Comparison of ENCODE assay signal across 11 cellular contexts in the genomic region with DNA sequence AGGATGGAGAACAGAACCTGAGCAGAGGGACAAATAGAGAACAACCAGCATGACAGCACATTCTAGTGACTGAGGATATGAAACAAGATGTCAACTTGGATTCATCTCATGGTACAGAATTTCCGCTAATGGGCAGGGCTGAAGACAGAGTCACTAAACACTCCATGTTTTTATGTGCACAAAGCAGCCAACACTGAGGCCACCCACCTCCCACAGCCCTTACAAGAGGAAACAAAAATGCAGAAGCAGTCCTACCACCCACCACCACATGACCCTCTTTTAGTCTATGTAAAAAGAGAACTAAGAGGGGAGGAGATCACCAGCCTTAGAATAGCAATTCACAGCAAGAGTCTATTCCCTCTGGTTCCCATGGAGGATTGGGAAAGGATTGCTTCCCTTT.
DNase-seq lines count a peak whose midpoint lies in the region; ATAC-seq, FAIRE-seq and TF ChIP-seq lines count a peak whose summit lies in the region.
"Had no signal": no experiment of that assay in that cellular context is flagged by ENCODE, and none has a peak within 500 bp of the region (broad histone marks: within the 10 kb centered on the region; RNA-seq: fewer than 3 reads in every experiment).

No MANE protein-coding gene starts in this region.

- peak; percentile 78 for DNase-seq in GDM1 (lab: John Stamatoyannopoulos, UW)
- DNase-seq in H1 (ENCODE audit: low read depth in 1 of 2, low spot score in 2 of 2), result no peak
- no peak for DNase-seq in chondrocyte (ENCODE audit: low spot score)
- no peak for DNase-seq in NCI-H1694 treated with DMSO at 0.1 percent for 48 hours (lab: John Stamatoyannopoulos, UW)
- DNase-seq in activated naive CD8-positive, alpha-beta T cell treated with anti-CD3 and anti-CD28 coated beads, Interleukin-2, amount 50 U/mL, for 24 hours, result no peak
- no peak for DNase-seq in HuH-7 (ENCODE audit: low spot score)
- DNase-seq: NCI-H446 treated with DMSO at 0.1 percent for 48 hours had no signal

- H3K4me3 ChIP-seq in H1 (ENCODE audit: extremely low read depth in 1 of 4, insufficient read depth in 2 of 4, low read depth in 3 of 4, low read length in 4 of 4), result no peak overlapping the region
- H3K4me3 ChIP-seq: body of pancreas, pancreas had no signal

- H2BK12ac ChIP-seq in H1 (ENCODE audit: low read depth, low read length), result peak overlapping the region; percentile 39; the same call in 1 of the 2 replicates

- H3K4me3 Mint-ChIP-seq in chondrocyte (ENCODE audit: unreplicated experiment), result no peak overlapping the region
- H3K4me3 Mint-ChIP-seq in activated naive CD8-positive, alpha-beta T cell treated with anti-CD3 and anti-CD28 coated beads, Interleukin-2, amount 50 U/mL, for 24 hours, result no peak overlapping the region

- CTCF ChIA-PET in H1 (lab: Charles Lee; ENCODE audit: partially characterized antibody), result no interaction called here

- no peak overlapping the region for H4K8ac ChIP-seq in H1 (ENCODE audit: extremely low read depth, insufficient read depth, low read length)

- H3K23me2 ChIP-seq in H1 (ENCODE audit: low read depth, low read length), result no peaks in the 10 kb centered on the region

- H3K4me2 ChIP-seq in H1 (ENCODE audit: insufficient read depth in 1 of 2, low read depth in 2 of 2, low read length in 2 of 2), result no peak overlapping the region

- 75% methylated on average over 1 of the region's 1 CpG; no CpG with 5 or more reads in 1 of the 2 experiments for WGBS in H1 (ENCODE audit: extremely low coverage in 1 of 2, insufficient coverage in 1 of 2, insufficient read length in 1 of 2, insufficient replicate concordance in 2 of 2, low coverage in 1 of 2, low lambda C conversion rate in 2 of 2, missing lambda C conversion rate in 1 of 2), 2 experiments

- no peak overlapping the region for H3K4ac ChIP-seq in H1 (replicated peaks; ENCODE audit: insufficient read length, low read depth, low read length)

- 0 out of 2 replicates have a peak overlapping the region, but pooled peaks have one; percentile 6 for H2BK20ac ChIP-seq in H1 (ENCODE audit: low read length)

- H2AFZ ChIP-seq in H1 (ENCODE audit: low read length), result no peak overlapping the region

- H3K79me2 ChIP-seq in H1 (ENCODE audit: control insufficient read depth in 1 of 2, insufficient read depth in 2 of 2, low read length in 2 of 2), result no peaks in the 10 kb centered on the region

- H3K18ac ChIP-seq in H1 (ENCODE audit: extremely low read depth, low read length), result no peak overlapping the region

- POLR2A ChIA-PET in H1 (lab: Charles Lee; ENCODE audit: partially characterized antibody), result no interaction called here

- H2BK5ac ChIP-seq in H1 (ENCODE audit: low read depth, low read length), result no peak overlapping the region

- H3K9me3 Mint-ChIP-seq in chondrocyte (ENCODE audit: low read depth), result no peaks in the 10 kb centered on the region
- no peaks in the 10 kb centered on the region for H3K9me3 Mint-ChIP-seq in activated naive CD8-positive, alpha-beta T cell treated with anti-CD3 and anti-CD28 coated beads, Interleukin-2, amount 50 U/mL, for 24 hours

- peak overlapping the region; percentile 70; the same call in 1 of the 2 replicates for H2AK5ac ChIP-seq in H1 (ENCODE audit: low read depth, low read length)

- H3K27ac ChIP-seq in H1 (ENCODE audit: low read depth, low read length), result no peak overlapping the region
- H3K27ac ChIP-seq: pancreas had no signal

- TF ChIP-seq POLR2A in H1 (IDR thresholded peaks at IDR 0.05; ENCODE audit: control extremely low read depth in 1 of 2, low read depth in 2 of 2, low read length in 2 of 2), result no peak

- H3K9ac ChIP-seq in H1 (replicated peaks in 1 of 4; ENCODE audit: extremely low read depth in 1 of 4, low read depth in 3 of 4, low read length in 3 of 4), result no peak overlapping the region

- H3K23ac ChIP-seq in H1 (ENCODE audit: insufficient read length), result no peak overlapping the region

- H4K91ac ChIP-seq in H1 (replicated peaks; ENCODE audit: insufficient read length, low read length), result no peak overlapping the region

- no peak overlapping the region for H3K56ac ChIP-seq in H1 (replicated peaks; ENCODE audit: insufficient read length, low read depth, low read length)

- peaks cover 2 to 15% (median 7%) of the 10 kb centered on the region in 4 experiments; a peak in 6 of 7 replicates for H3K4me1 ChIP-seq in H1 (replicated peaks in 1 of 4; ENCODE audit: control insufficient read depth in 3 of 4, insufficient read depth in 4 of 4, low read length in 3 of 4)
- H3K4me1 ChIP-seq: body of pancreas, pancreas had no signal

- TF ChIP-seq EP300 in H1 (IDR thresholded peaks at IDR 0.05; ENCODE audit: borderline replicate concordance in 1 of 2, low read depth in 2 of 2, low read length in 2 of 2), result no peak

- H3K79me1 ChIP-seq in H1 (ENCODE audit: low read depth, low read length), result no peaks in the 10 kb centered on the region

- H2BK120ac ChIP-seq in H1 (replicated peaks; ENCODE audit: low read depth, low read length), result no peak overlapping the region

- H3K27ac Mint-ChIP-seq in chondrocyte (ENCODE audit: unreplicated experiment), result no peak overlapping the region
- H3K27ac Mint-ChIP-seq in activated naive CD8-positive, alpha-beta T cell treated with anti-CD3 and anti-CD28 coated beads, Interleukin-2, amount 50 U/mL, for 24 hours, result no peak overlapping the region

- no peak overlapping the region for H4K5ac ChIP-seq in H1 (ENCODE audit: insufficient read length, low read depth, low read length)

- no peaks in the 10 kb centered on the region for H3K27me3 Mint-ChIP-seq in chondrocyte (ENCODE audit: low read depth)
- peaks cover 2% of the 10 kb centered on the region for H3K27me3 Mint-ChIP-seq in activated naive CD8-positive, alpha-beta T cell treated with anti-CD3 and anti-CD28 coated beads, Interleukin-2, amount 50 U/mL, for 24 hours

- no peak for FAIRE-seq in H1 (lab: Jason Lieb, UNC)
- FAIRE-seq: pancreas had no signal

- H4K20me1 ChIP-seq in H1 (replicated peaks in 1 of 2; ENCODE audit: control insufficient read depth in 1 of 2, insufficient read depth in 2 of 2, low read length in 2 of 2), result no peaks in the 10 kb centered on the region

- no peak overlapping the region for H3K14ac ChIP-seq in H1 (ENCODE audit: insufficient read length)

- 0 out of 2 replicates have a peak overlapping the region, but pooled peaks have one; percentile 4 for H2BK15ac ChIP-seq in H1 (ENCODE audit: low read length)

- TF ChIP-seq RAD21 in H1 (IDR thresholded peaks at IDR 0.05 in 1 of 2, conservative IDR thresholded peaks at IDR 0.05 in 1 of 2; ENCODE audit: low read depth in 2 of 2, low read length in 2 of 2), result no peak

- peaks cover 37% of the 10 kb centered on the region for H3K4me1 Mint-ChIP-seq in chondrocyte (ENCODE audit: low read depth)
- H3K4me1 Mint-ChIP-seq in activated naive CD8-positive, alpha-beta T cell treated with anti-CD3 and anti-CD28 coated beads, Interleukin-2, amount 50 U/mL, for 24 hours, result peaks cover 10% of the 10 kb centered on the region

- no peaks in the 10 kb centered on the region for H3K36me3 Mint-ChIP-seq in chondrocyte (ENCODE audit: low read depth)
- H3K36me3 Mint-ChIP-seq in activated naive CD8-positive, alpha-beta T cell treated with anti-CD3 and anti-CD28 coated beads, Interleukin-2, amount 50 U/mL, for 24 hours (ENCODE audit: low read depth), result no peaks in the 10 kb centered on the region

- H3K9me3 ChIP-seq in H1 (ENCODE audit: insufficient read depth in 2 of 2, low read depth in 1 of 2, low read length in 1 of 2), result no peaks in the 10 kb centered on the region
- H3K9me3 ChIP-seq: body of pancreas, pancreas had no signal

- TF ChIP-seq CTCF in H1 (IDR thresholded peaks at IDR 0.05; ENCODE audit: control extremely low read depth in 1 of 3, insufficient read depth in 1 of 3, low read depth in 1 of 3, low read length in 3 of 3) (no peak), chondrocyte (IDR thresholded peaks at IDR 0.05) (no peak)

- H3K36me3 ChIP-seq in H1 (ENCODE audit: control insufficient read depth in 2 of 4, insufficient read depth in 4 of 4, low read length in 3 of 4), result no peaks in the 10 kb centered on the region
- H3K36me3 ChIP-seq: pancreas had no signal

- 0 out of 7 replicates have a peak, but pooled peaks cover 0 to 2% (median 0%) of the 10 kb centered on the region in 4 experiments for H3K27me3 ChIP-seq in H1 (replicated peaks in 1 of 4; ENCODE audit: control insufficient read depth in 3 of 4, extremely low read depth in 1 of 4, insufficient read depth in 3 of 4, low read length in 3 of 4)
- H3K27me3 ChIP-seq: body of pancreas, pancreas had no signal

- ATAC-seq in GM21381 (IDR thresholded peaks at IDR 0.05; ENCODE audit: unreplicated experiment), result peak; percentile 44
- peak; percentile 71 for ATAC-seq in HG03280 (IDR thresholded peaks at IDR 0.05; ENCODE audit: unreplicated experiment)
- ATAC-seq in activated naive CD8-positive, alpha-beta T cell treated with anti-CD3 and anti-CD28 coated beads, Interleukin-2, amount 50 U/mL, for 24 hours, result no peak
- ATAC-seq: body of pancreas had no signal

TF ChIP-seq in H1, 55 proteins besides CTCF, POLR2A, EP300 and RAD21:
- no peak for TF ChIP-seq GTF2F1 (IDR thresholded peaks at IDR 0.05; ENCODE audit: borderline replicate concordance, low read depth, low read length)
- no peak for TF ChIP-seq SIX5 (IDR thresholded peaks at IDR 0.05; ENCODE audit: low read depth, low read length)
